Comparison of ENCODE assay signal across 1 cellular context in the genomic region with DNA sequence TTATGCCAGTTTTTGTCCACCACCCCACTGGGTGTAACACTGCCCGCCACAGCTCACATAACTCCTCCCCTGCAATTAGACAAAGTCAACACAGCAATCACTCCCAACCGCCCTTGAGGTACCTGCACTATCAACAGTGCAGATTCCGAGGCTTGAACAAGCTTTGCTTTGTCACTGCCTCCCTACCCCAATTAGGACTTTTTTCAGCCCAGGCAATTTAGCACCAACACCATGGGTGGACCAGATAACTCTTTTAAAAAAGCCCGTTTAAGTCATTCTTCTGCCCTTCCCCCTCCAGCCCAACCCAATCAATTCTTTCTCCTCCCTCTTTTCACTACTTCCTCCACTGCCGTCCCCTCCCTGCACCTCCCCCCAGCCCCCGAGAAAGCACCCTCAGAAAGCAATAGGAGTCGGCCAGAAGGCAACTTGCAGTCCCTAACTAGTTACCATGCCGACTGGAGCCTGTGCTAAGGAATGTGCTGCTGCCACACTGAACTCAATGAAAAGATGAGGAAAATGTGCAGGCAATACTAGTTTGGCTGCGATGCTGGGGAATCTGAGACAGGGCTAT.
TF ChIP-seq lines count a peak whose summit lies in the region.

No MANE protein-coding gene starts in this region.

TF ChIP-seq in HepG2, 621 proteins besides CTCF, POLR2A, EP300 and RAD21:
- TF ChIP-seq ZNF660 (CRISPR knock-in tag; IDR thresholded peaks at IDR 0.05; ENCODE audit: borderline replicate concordance, low read depth) = no peak
- no peak for TF ChIP-seq KLF15 (CRISPR knock-in tag; IDR thresholded peaks at IDR 0.05; ENCODE audit: borderline replicate concordance)
